ENCODE assay signal across 6 cellular contexts in genomic region chr7:70578131-70578530, GRCh38.
"Had no signal": no experiment of that assay in that cellular context is flagged by ENCODE, and none has a peak within 500 bp of the region (broad histone marks: within the 10 kb centered on the region; RNA-seq: fewer than 3 reads in every experiment).

No MANE protein-coding gene starts in this region.

- FAIRE-seq: HepG2, HTR-8/SVneo had no signal

- ATAC-seq: HepG2 had no signal

- DNase-seq: IMR-90, KBM-7, KG1 had no signal

- H3K27ac ChIP-seq: HL-60 had no signal
